ENCODE assay signal across 1 cellular context in the genomic region with DNA sequence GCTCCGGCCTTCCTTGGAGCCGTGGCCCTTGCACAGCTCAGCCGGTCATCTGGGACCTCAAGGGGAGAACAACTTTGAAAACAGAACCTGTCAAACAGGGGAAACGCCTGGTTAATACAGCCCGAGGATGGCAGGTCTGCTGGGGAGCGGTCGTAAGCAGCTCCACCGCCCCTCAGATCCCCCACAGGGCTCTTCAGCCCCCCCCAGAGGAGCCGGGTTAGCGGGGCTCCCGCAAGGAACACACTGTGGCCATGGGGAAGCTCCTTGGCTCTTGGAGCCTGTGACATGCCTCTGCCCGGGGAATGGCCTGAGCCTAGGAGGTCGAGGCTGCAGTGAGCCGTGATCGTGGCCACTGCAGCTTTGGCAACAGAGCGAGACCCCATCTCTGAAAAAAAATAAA.
TF ChIP-seq lines count a peak whose summit lies in the region.

No MANE protein-coding gene starts in this region.

TF ChIP-seq in HCT116, 20 proteins besides CTCF, POLR2A, EP300 and RAD21 (continued from another document):
- TF ChIP-seq, protein P1, sequence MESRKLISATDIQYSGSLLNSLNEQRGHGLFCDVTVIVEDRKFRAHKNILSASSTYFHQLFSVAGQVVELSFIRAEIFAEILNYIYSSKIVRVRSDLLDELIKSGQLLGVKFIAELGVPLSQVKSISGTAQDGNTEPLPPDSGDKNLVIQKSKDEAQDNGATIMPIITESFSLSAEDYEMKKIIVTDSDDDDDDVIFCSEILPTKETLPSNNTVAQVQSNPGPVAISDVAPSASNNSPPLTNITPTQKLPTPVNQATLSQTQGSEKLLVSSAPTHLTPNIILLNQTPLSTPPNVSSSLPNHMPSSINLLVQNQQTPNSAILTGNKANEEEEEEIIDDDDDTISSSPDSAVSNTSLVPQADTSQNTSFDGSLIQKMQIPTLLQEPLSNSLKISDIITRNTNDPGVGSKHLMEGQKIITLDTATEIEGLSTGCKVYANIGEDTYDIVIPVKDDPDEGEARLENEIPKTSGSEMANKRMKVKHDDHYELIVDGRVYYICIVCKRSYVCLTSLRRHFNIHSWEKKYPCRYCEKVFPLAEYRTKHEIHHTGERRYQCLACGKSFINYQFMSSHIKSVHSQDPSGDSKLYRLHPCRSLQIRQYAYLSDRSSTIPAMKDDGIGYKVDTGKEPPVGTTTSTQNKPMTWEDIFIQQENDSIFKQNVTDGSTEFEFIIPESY (IDR thresholded peaks at IDR 0.05; ENCODE audit: extremely low read depth, insufficient replicate concordance, low read length), result no peak
- no peak for TF ChIP-seq TCF7L2 (IDR thresholded peaks at IDR 0.05; ENCODE audit: borderline replicate concordance, extremely low read depth, insufficient read depth, insufficient read length)
- no peak for TF ChIP-seq JUND (IDR thresholded peaks at IDR 0.05)
- TF ChIP-seq ZFX (IDR thresholded peaks at IDR 0.05), result no peak
- no peak for TF ChIP-seq ELF1 (IDR thresholded peaks at IDR 0.05; ENCODE audit: borderline replicate concordance, low read depth)
- no peak for TF ChIP-seq CEBPB (IDR thresholded peaks at IDR 0.05; ENCODE audit: low read depth)
- no peak for TF ChIP-seq ZNF274 (IDR thresholded peaks at IDR 0.05; ENCODE audit: low read depth, low read length)
- TF ChIP-seq POLR2AphosphoS5 (IDR thresholded peaks at IDR 0.05; ENCODE audit: low read depth, low read length), result no peak
- no peak for TF ChIP-seq SP1 (IDR thresholded peaks at IDR 0.05; ENCODE audit: low read depth)
- TF ChIP-seq YY1 (IDR thresholded peaks at IDR 0.05; ENCODE audit: extremely low read depth, insufficient replicate concordance, low read depth, low read length), result no peak
- TF ChIP-seq, protein P2, sequence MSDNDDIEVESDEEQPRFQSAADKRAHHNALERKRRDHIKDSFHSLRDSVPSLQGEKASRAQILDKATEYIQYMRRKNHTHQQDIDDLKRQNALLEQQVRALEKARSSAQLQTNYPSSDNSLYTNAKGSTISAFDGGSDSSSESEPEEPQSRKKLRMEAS (IDR thresholded peaks at IDR 0.05), result no peak
